ENCODE assay signal across 1 cellular context in genomic region chr3:35616346-35616745, GRCh38.
TF ChIP-seq lines count a peak whose summit lies in the region.

No MANE protein-coding gene starts in this region.

TF ChIP-seq in HepG2, 621 proteins besides CTCF, POLR2A, EP300 and RAD21 (continued from another document):
- TF ChIP-seq KIAA2018 (CRISPR knock-in tag; IDR thresholded peaks at IDR 0.05; ENCODE audit: borderline replicate concordance) = no peak
- no peak for TF ChIP-seq HDAC6 (IDR thresholded peaks at IDR 0.05; ENCODE audit: low read depth, low read length)
- no peak for TF ChIP-seq ZNF550 (CRISPR knock-in tag; IDR thresholded peaks at IDR 0.05; ENCODE audit: borderline replicate concordance)
- no peak for TF ChIP-seq SMAD3 (CRISPR knock-in tag; IDR thresholded peaks at IDR 0.05)
- TF ChIP-seq SKI (IDR thresholded peaks at IDR 0.05; ENCODE audit: partially characterized antibody) = no peak
